12 cellular contexts compared by ENCODE assay signal in the genomic region with DNA sequence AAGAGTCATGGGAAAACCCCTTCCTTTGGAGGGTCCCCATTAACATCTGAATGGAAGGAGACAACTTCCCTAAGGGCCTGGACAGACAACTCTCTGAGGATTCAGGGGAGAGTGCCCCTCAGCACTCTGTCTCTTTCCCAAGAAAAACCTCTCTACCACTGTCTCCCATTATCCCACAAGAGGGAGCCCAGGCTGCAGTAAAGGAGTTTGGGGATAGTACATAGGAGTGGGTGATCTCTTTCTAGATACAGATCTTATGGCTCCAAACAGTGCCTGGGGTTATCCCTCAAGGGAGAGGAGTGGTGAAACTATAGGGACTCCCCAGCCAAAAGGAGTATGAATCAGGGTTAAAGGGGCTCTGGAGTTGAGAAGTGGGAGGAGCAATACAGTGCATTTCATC. TPM values are rescaled to one million over a fixed set of nuclear protein-coding genes. Genes with fewer than 3 reads are reported as not detected.
DNase-seq lines count a peak whose midpoint lies in the region; FAIRE-seq and TF ChIP-seq lines count a peak whose summit lies in the region.
"Had no signal": no experiment of that assay in that cellular context is flagged by ENCODE, and none has a peak within 500 bp of the region (broad histone marks: within the 10 kb centered on the region; RNA-seq: fewer than 3 reads in every experiment).

No MANE protein-coding gene starts in this region.

- no peaks in the 10 kb centered on the region for H3K4me1 ChIP-seq in adipocyte (ENCODE audit: control insufficient read depth, insufficient read depth, low read length)
- H3K4me1 ChIP-seq in keratinocyte (ENCODE audit: control insufficient read depth, extremely low read depth, insufficient read depth, low read length), result peaks cover 11% of the 10 kb centered on the region

- DNase-seq in AG04450 (ENCODE audit: low read depth, low spot score), result no peak
- DNase-seq in H7, result peak; percentile 92
- DNase-seq in adipocyte (ENCODE audit: low read depth), result peak; percentile 50
- no peak for DNase-seq in keratinocyte (ENCODE audit: low read depth, low spot score)
- no peak for DNase-seq in NCI-H187 (lab: John Stamatoyannopoulos, UW)
- no peak for DNase-seq in DMS153 (lab: John Stamatoyannopoulos, UW)
- no peak for DNase-seq in H54 (ENCODE audit: insufficient read length, low spot score)
- no peak for DNase-seq in GM03348 (ENCODE audit: low spot score)
- DNase-seq: activated naive CD4-positive, alpha-beta T cell treated with anti-CD3 and anti-CD28 coated beads, Interleukin-2, amount 10 ng/mL, durations not matched to agents 7 days and 5 days; mucosa of descending colon; stimulated activated CD4-positive, alpha-beta T cell treated with anti-CD3 and anti-CD28 coated beads, Interleukin-1b, Interleukin-23, amount 100 ng/mL, for 48 hours had no signal

- H3K9ac ChIP-seq in adipocyte (ENCODE audit: low read length), result no peak overlapping the region
- no peak overlapping the region for H3K9ac ChIP-seq in keratinocyte (ENCODE audit: control insufficient read depth, extremely low read depth, insufficient read depth, low read length)

- CTCF ChIA-PET in AG04450 (lab: Charles Lee), result interaction anchor here (1.9 to 5.1 kb wide), 4 partner anchors 13 to 112 kb away, joined by 5 to 37 read pairs (median 10); partner anchors contain the start of gene WNT1

- H4K20me1 ChIP-seq in keratinocyte (ENCODE audit: control insufficient read depth, extremely low read depth, insufficient read depth, low read length), result no peaks in the 10 kb centered on the region

- dilution Hi-C loops in keratinocyte (cut with MboI; ENCODE audit: extremely low pct_ligation_motif_present, low sequenced_read_pairs), result no loop called here

- H3K79me2 ChIP-seq in keratinocyte (ENCODE audit: control insufficient read depth, insufficient read depth, low read length), result no peaks in the 10 kb centered on the region

- FAIRE-seq in keratinocyte (lab: Jason Lieb, UNC) (no peak), H54 (lab: Jason Lieb, UNC) (no peak)
- FAIRE-seq: G401.6 had no signal

- peaks cover 21% of the 10 kb centered on the region for H3K27me3 ChIP-seq in AG04450 (ENCODE audit: control insufficient read depth, insufficient read depth, low read length)
- H3K27me3 ChIP-seq in H7 (ENCODE audit: control insufficient read depth, insufficient read depth, low read length), result peaks cover 34% of the 10 kb centered on the region
- H3K27me3 ChIP-seq in adipocyte (replicated peaks; ENCODE audit: control insufficient read depth, insufficient read depth, low read length), result peaks cover 36% of the 10 kb centered on the region
- H3K27me3 ChIP-seq in keratinocyte (ENCODE audit: control insufficient read depth, extremely low read depth, insufficient read depth, low read length), result peaks cover 9% of the 10 kb centered on the region

- TF ChIP-seq POLR2A in H54 (IDR thresholded peaks at IDR 0.05; ENCODE audit: low read depth, low read length), result no peak

- H3K27ac ChIP-seq in AG04450 (ENCODE audit: low read depth, low read length), result no peak overlapping the region
- H3K27ac ChIP-seq in keratinocyte (ENCODE audit: control insufficient read depth, insufficient read depth, low read length), result no peak overlapping the region

- H3K9me1 ChIP-seq in keratinocyte (ENCODE audit: control insufficient read depth, extremely low read depth, insufficient read depth, low read length), result no peaks in the 10 kb centered on the region

- H2AFZ ChIP-seq in keratinocyte (ENCODE audit: control insufficient read depth, low read length), result no peak overlapping the region

- no peak overlapping the region for H3K4me3 ChIP-seq in AG04450 (ENCODE audit: low read depth, low read length)
- H3K4me3 ChIP-seq in H7 (ENCODE audit: insufficient read depth, low read depth, low read length), result no peak overlapping the region
- H3K4me3 ChIP-seq in adipocyte (ENCODE audit: low read length), result no peak overlapping the region
- H3K4me3 ChIP-seq in keratinocyte (ENCODE audit: control insufficient read depth in 2 of 3, extremely low read depth in 1 of 3, insufficient read depth in 2 of 3, low read depth in 1 of 3, low read length in 3 of 3), result no peak overlapping the region
- H3K4me3 ChIP-seq: mucosa of descending colon had no signal

- H3K4me2 ChIP-seq in keratinocyte (ENCODE audit: control insufficient read depth, extremely low read depth, insufficient read depth, low read depth, low read length), result no peak overlapping the region

- no peaks in the 10 kb centered on the region; the same call in 1 of the 2 replicates for H3K9me3 ChIP-seq in AG04450 (ENCODE audit: control insufficient read depth, insufficient read depth, low read length)
- no peaks in the 10 kb centered on the region for H3K9me3 ChIP-seq in adipocyte (ENCODE audit: control insufficient read depth, low read length)
- H3K9me3 ChIP-seq in keratinocyte (ENCODE audit: control insufficient read depth, low read depth, low read length), result no peaks in the 10 kb centered on the region
- H3K9me3 ChIP-seq: mucosa of descending colon had no signal

- TF ChIP-seq CTCF in AG04450 (IDR thresholded peaks at IDR 0.05; ENCODE audit: low read depth, low read length), result peak; percentile 63
- peak; percentile 30 to 44 (median 37) for TF ChIP-seq CTCF in keratinocyte (optimal IDR thresholded peaks at IDR 0.05 in 1 of 3, IDR thresholded peaks at IDR 0.05 in 1 of 3, conservative IDR thresholded peaks at IDR 0.05 in 1 of 3; ENCODE audit: extremely low read depth in 1 of 3, insufficient read depth in 2 of 3, low read length in 3 of 3)

- POLR2A ChIA-PET in AG04450 (lab: Yijun Ruan, JAX), result no interaction called here

- H3K36me3 ChIP-seq in H7 (replicated peaks; ENCODE audit: control insufficient read depth, insufficient read depth, low read length), result no peaks in the 10 kb centered on the region
- no peaks in the 10 kb centered on the region for H3K36me3 ChIP-seq in adipocyte (ENCODE audit: control insufficient read depth, insufficient read depth, low read length, severe bottlenecking)
- no peaks in the 10 kb centered on the region for H3K36me3 ChIP-seq in keratinocyte (ENCODE audit: control insufficient read depth in 2 of 2, extremely low read depth in 1 of 2, insufficient read depth in 2 of 2, low read length in 2 of 2)

RNA-seq across cellular contexts. Expression of gene WNT10B, which starts 6.1 kb away (rescaled TPM):
- polyA plus RNA-seq in AG04450 (2011; rRNA removed) (0.24 and 0.26 TPM in 2 replicates), keratinocyte (0.09 to 0.24 TPM (median 0.22 TPM) in 3 replicates)
- polyA minus RNA-seq in AG04450 (2011; rRNA and poly(A)+ RNA removed), result 0.09 and 0.18 TPM in 2 replicates
- 0.83 and 0.92 TPM in 2 replicates for total RNA-seq in H7 (2014; rRNA removed; shearing (Covaris generic))
- not detected for polyA plus RNA-seq in keratinocyte (2011; ENCODE audit: low read depth)
- 0.13 and 0.16 TPM in 2 replicates for polyA plus RNA-seq in keratinocyte (2011; cell fraction: cytosol; rRNA removed)
- polyA plus RNA-seq in keratinocyte (2011; cell fraction: nucleus; rRNA removed), result 0.41 and 0.46 TPM in 2 replicates
- polyA plus RNA-seq in keratinocyte (2012; ENCODE audit: low replicate concordance), result 0.17 and 0.39 TPM in 2 replicates
- polyA minus RNA-seq in keratinocyte, result 0.13 TPM in 1 of 3 replicates, not detected in the others
- polyA minus RNA-seq in keratinocyte (2011; cell fraction: cytosol; rRNA and poly(A)+ RNA removed), result not detected
- 0.31 TPM in 1 of 2 replicates, not detected in the other for polyA minus RNA-seq in keratinocyte (2011; cell fraction: nucleus; rRNA and poly(A)+ RNA removed)

RNA-seq across cellular contexts. Expression of gene ARF3, which starts 8.2 kb away (rescaled TPM):
- 260 TPM in 2 replicates for polyA plus RNA-seq in AG04450 (2011; rRNA removed)
- 129 and 145 TPM in 2 replicates for polyA minus RNA-seq in AG04450 (2011; rRNA and poly(A)+ RNA removed)
- 68.9 and 95.1 TPM in 2 replicates for total RNA-seq in H7 (2014; rRNA removed; shearing (Covaris generic))
- 236 to 253 TPM (median 250 TPM) in 3 replicates for polyA plus RNA-seq in keratinocyte
- 62.2 TPM for polyA plus RNA-seq in keratinocyte (2011; ENCODE audit: low read depth)
- 324 and 334 TPM in 2 replicates for polyA plus RNA-seq in keratinocyte (2011; cell fraction: cytosol; rRNA removed)
- 324 and 330 TPM in 2 replicates for polyA plus RNA-seq in keratinocyte (2011; cell fraction: nucleus; rRNA removed)
- polyA plus RNA-seq in keratinocyte (2012; ENCODE audit: low replicate concordance), result 84.4 and 202 TPM in 2 replicates
- 192 to 243 TPM (median 216 TPM) in 3 replicates for polyA minus RNA-seq in keratinocyte
- 84.0 TPM for polyA minus RNA-seq in keratinocyte (2011; cell fraction: cytosol; rRNA and poly(A)+ RNA removed)
- 47.5 and 79.6 TPM in 2 replicates for polyA minus RNA-seq in keratinocyte (2011; cell fraction: nucleus; rRNA and poly(A)+ RNA removed)

RNA-seq across cellular contexts. Expression of gene WNT1, which starts 12.7 kb away (rescaled TPM):
- not detected in 2 replicates for polyA plus RNA-seq in AG04450 (2011; rRNA removed)
- not detected in 2 replicates for polyA minus RNA-seq in AG04450 (2011; rRNA and poly(A)+ RNA removed)
- total RNA-seq in H7 (2014; rRNA removed; shearing (Covaris generic)), result not detected in 2 replicates
- polyA plus RNA-seq in keratinocyte, result not detected in 3 replicates
- not detected for polyA plus RNA-seq in keratinocyte (2011; ENCODE audit: low read depth)
- polyA plus RNA-seq in keratinocyte (2011; cell fraction: cytosol; rRNA removed), result not detected in 2 replicates
- polyA plus RNA-seq in keratinocyte (2011; cell fraction: nucleus; rRNA removed), result not detected in 2 replicates
- not detected in 2 replicates for polyA plus RNA-seq in keratinocyte (2012; ENCODE audit: low replicate concordance)
- polyA minus RNA-seq in keratinocyte, result not detected in 3 replicates
- not detected for polyA minus RNA-seq in keratinocyte (2011; cell fraction: cytosol; rRNA and poly(A)+ RNA removed)
- not detected in 2 replicates for polyA minus RNA-seq in keratinocyte (2011; cell fraction: nucleus; rRNA and poly(A)+ RNA removed)
- total RNA-seq: mucosa of descending colon had no signal

RNA-seq across cellular contexts. Expression of gene DDN, which starts 33.7 kb away (rescaled TPM):
- polyA plus RNA-seq in AG04450 (2011; rRNA removed) (0.02 and 0.04 TPM in 2 replicates), keratinocyte (0.09 to 0.17 TPM (median 0.10 TPM) in 3 replicates)
- 0.09 TPM in 2 replicates for polyA minus RNA-seq in AG04450 (2011; rRNA and poly(A)+ RNA removed)
- total RNA-seq in H7 (2014; rRNA removed; shearing (Covaris generic)), result 0.10 and 0.30 TPM in 2 replicates
- polyA plus RNA-seq in keratinocyte (2011; ENCODE audit: low read depth), result not detected
- not detected in 2 replicates for polyA plus RNA-seq in keratinocyte (2011; cell fraction: cytosol; rRNA removed)
- polyA plus RNA-seq in keratinocyte (2011; cell fraction: nucleus; rRNA removed), result 0.24 and 0.39 TPM in 2 replicates
- polyA plus RNA-seq in keratinocyte (2012; ENCODE audit: low replicate concordance), result 0.08 and 0.13 TPM in 2 replicates
- polyA minus RNA-seq in keratinocyte, result 0.06 TPM in 1 of 3 replicates, not detected in the others
- not detected for polyA minus RNA-seq in keratinocyte (2011; cell fraction: cytosol; rRNA and poly(A)+ RNA removed)
- polyA minus RNA-seq in keratinocyte (2011; cell fraction: nucleus; rRNA and poly(A)+ RNA removed), result 0.21 TPM in 1 of 2 replicates, not detected in the other

RNA-seq across cellular contexts. Expression of gene FKBP11, which starts 40.2 kb away (rescaled TPM):
- 85.9 and 99.2 TPM in 2 replicates for polyA plus RNA-seq in AG04450 (2011; rRNA removed)
- polyA minus RNA-seq in AG04450 (2011; rRNA and poly(A)+ RNA removed), result 47.0 and 50.5 TPM in 2 replicates
- 10.8 and 16.5 TPM in 2 replicates for total RNA-seq in H7 (2014; rRNA removed; shearing (Covaris generic))
- 9.5 to 18.4 TPM (median 18.1 TPM) in 3 replicates for polyA plus RNA-seq in keratinocyte
- polyA plus RNA-seq in keratinocyte (2011; ENCODE audit: low read depth), result 2.2 TPM
- 7.9 and 8.1 TPM in 2 replicates for polyA plus RNA-seq in keratinocyte (2011; cell fraction: cytosol; rRNA removed)
- polyA plus RNA-seq in keratinocyte (2011; cell fraction: nucleus; rRNA removed), result 32.7 and 35.4 TPM in 2 replicates
- polyA plus RNA-seq in keratinocyte (2012; ENCODE audit: low replicate concordance), result 6.2 and 26.8 TPM in 2 replicates
- 10.0 to 16.9 TPM (median 10.5 TPM) in 3 replicates for polyA minus RNA-seq in keratinocyte
- polyA minus RNA-seq in keratinocyte (2011; cell fraction: cytosol; rRNA and poly(A)+ RNA removed), result 13.8 TPM
- polyA minus RNA-seq in keratinocyte (2011; cell fraction: nucleus; rRNA and poly(A)+ RNA removed), result 10.6 and 11.1 TPM in 2 replicates

Comparison
In these comparisons a context has a peak if more than half of its experiments do, and no peak if none do; other contexts are left out.
1. DNase-seq: peak in H7 (single experiment) and adipocyte (single experiment); none in AG04450 (single experiment), keratinocyte (single experiment), NCI-H187 (0 of 2), DMS153 (single experiment), H54 (single experiment) and GM03348 (single experiment).